8 cellular contexts compared by ENCODE assay signal in the genomic region with DNA sequence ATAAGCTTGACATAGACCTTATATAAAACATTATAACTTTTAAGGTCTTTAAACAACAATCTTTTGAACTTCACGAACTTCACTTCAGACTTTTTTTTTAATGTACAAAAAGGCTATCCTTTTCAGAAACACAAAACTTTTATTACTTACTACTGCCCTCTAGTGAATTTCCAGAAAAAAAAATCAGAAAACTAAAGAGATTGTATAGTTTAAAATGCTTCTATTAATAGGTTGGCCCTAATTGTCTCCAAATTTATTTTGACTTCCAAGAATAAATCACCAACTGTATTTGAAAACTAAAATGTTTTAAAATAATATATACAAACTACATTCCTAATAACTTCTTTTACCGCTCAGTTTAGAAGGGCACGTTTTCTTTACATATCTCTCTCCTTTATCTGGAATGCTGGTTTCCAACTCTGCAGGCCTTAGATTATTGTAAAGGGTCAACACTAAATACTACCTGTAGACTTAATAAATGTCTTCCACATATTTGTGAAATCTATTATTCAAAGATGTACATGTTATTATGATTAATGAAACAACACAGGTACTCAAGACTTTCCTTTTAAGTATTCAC.
DNase-seq lines count a peak whose midpoint lies in the region; ATAC-seq and TF ChIP-seq lines count a peak whose summit lies in the region.

No MANE protein-coding gene starts in this region.

- H3K36me3 Mint-ChIP-seq in activated naive CD8-positive, alpha-beta T cell treated with anti-CD3 and anti-CD28 coated beads, Interleukin-2, amount 50 U/mL, for 24 hours (ENCODE audit: low read depth) = peaks cover 15% of the 10 kb centered on the region

- no peak for DNase-seq in BE2C
- DNase-seq in HCEC 1CT = peak; percentile 12
- peak; percentile 13 for DNase-seq in SK-N-DZ (ENCODE audit: low spot score)
- peak; percentile 3 for DNase-seq in kidney tubule cell (ENCODE audit: low spot score)
- DNase-seq in activated naive CD8-positive, alpha-beta T cell treated with anti-CD3 and anti-CD28 coated beads, Interleukin-2, amount 50 U/mL, for 24 hours = no peak
- DNase-seq in left lobe of liver (ENCODE audit: low spot score) = no peak

- TF ChIP-seq CTCF in BE2C (IDR thresholded peaks at IDR 0.05; ENCODE audit: low read depth, low read length) = peak; percentile 27

- H3K27me3 Mint-ChIP-seq in activated naive CD8-positive, alpha-beta T cell treated with anti-CD3 and anti-CD28 coated beads, Interleukin-2, amount 50 U/mL, for 24 hours = no peaks in the 10 kb centered on the region

- no peaks in the 10 kb centered on the region for H3K9me3 ChIP-seq in BE2C

- H3K4me3 Mint-ChIP-seq in activated naive CD8-positive, alpha-beta T cell treated with anti-CD3 and anti-CD28 coated beads, Interleukin-2, amount 50 U/mL, for 24 hours = no peak overlapping the region

- no peak overlapping the region for H3K4me3 ChIP-seq in BE2C (ENCODE audit: low read depth, low read length)

- peaks cover 8% of the 10 kb centered on the region for H3K9me3 Mint-ChIP-seq in activated naive CD8-positive, alpha-beta T cell treated with anti-CD3 and anti-CD28 coated beads, Interleukin-2, amount 50 U/mL, for 24 hours

- H3K36me3 ChIP-seq in BE2C = no peaks in the 10 kb centered on the region; the same call in 1 of the 2 replicates

- H3K27ac Mint-ChIP-seq in activated naive CD8-positive, alpha-beta T cell treated with anti-CD3 and anti-CD28 coated beads, Interleukin-2, amount 50 U/mL, for 24 hours = no peak overlapping the region

- H3K27me3 ChIP-seq in BE2C = no peaks in the 10 kb centered on the region

- no peak for ATAC-seq in activated naive CD8-positive, alpha-beta T cell treated with anti-CD3 and anti-CD28 coated beads, Interleukin-2, amount 50 U/mL, for 24 hours
- ATAC-seq in HG03565 (IDR thresholded peaks at IDR 0.05; ENCODE audit: unreplicated experiment) = no peak
- ATAC-seq in HG03135 (IDR thresholded peaks at IDR 0.05; ENCODE audit: unreplicated experiment) = no peak
- no peak for ATAC-seq in left lobe of liver

- H3K4me1 ChIP-seq in BE2C = peaks cover 4% of the 10 kb centered on the region

- no peaks in the 10 kb centered on the region for H3K4me1 Mint-ChIP-seq in activated naive CD8-positive, alpha-beta T cell treated with anti-CD3 and anti-CD28 coated beads, Interleukin-2, amount 50 U/mL, for 24 hours

Comparison
In these comparisons a context has a peak if more than half of its experiments do, and no peak if none do; other contexts are left out.
1. DNase-seq: peak in HCEC 1CT (single experiment), SK-N-DZ (single experiment) and kidney tubule cell (single experiment); none in BE2C (single experiment), activated naive CD8-positive, alpha-beta T cell treated with anti-CD3 and anti-CD28 coated beads, Interleukin-2, amount 50 U/mL, for 24 hours (single experiment) and left lobe of liver (single experiment).